In genomic region chr21:16965424-16965823, GRCh38 we compare ENCODE assay signal across 8 cellular contexts.
"Had no signal": no experiment of that assay in that cellular context is flagged by ENCODE, and none has a peak within 500 bp of the region (broad histone marks: within the 10 kb centered on the region; RNA-seq: fewer than 3 reads in every experiment).

No MANE protein-coding gene starts in this region.

- H3K4me1 ChIP-seq: HAP-1 had no signal

- H3K27ac ChIP-seq: GM23248 had no signal

- DNase-seq: GM23248, GOT3, H7, H9, HCEC 1CT, HFFc6 had no signal

- H3K9me3 ChIP-seq: HAP-1 had no signal

- H3K36me3 ChIP-seq: HAP-1 had no signal

- H3K4me3 ChIP-seq: GM23248, GM23338, HAP-1 had no signal
